26 cellular contexts compared by ENCODE assay signal in genomic region chr20:7022597-7022996, GRCh38.
"Had no signal": no experiment of that assay in that cellular context is flagged by ENCODE, and none has a peak within 500 bp of the region (broad histone marks: within the 10 kb centered on the region; RNA-seq: fewer than 3 reads in every experiment).

No MANE protein-coding gene starts in this region.

- ATAC-seq: natural killer cell; right lobe of liver; stimulated activated memory B cell treated with anti-CD40 and anti-IgM and Interleukin-4, amounts not matched to agents 10 μg/mL and 1 μg/mL and 100 μg/mL, for 72 hours; stimulated activated naive CD8-positive, alpha-beta T cell treated with anti-CD3 and anti-CD28 coated beads, Interleukin-15, amount 100 ng/mL, for 72 hours had no signal

- H3K27ac ChIP-seq: left ventricle myocardium inferior, ovary, right atrium auricular region, right lobe of liver, tibial nerve, vagina had no signal

- H3K36me3 ChIP-seq: left ventricle myocardium inferior, ovary, right atrium auricular region, right lobe of liver, tibial nerve, vagina had no signal

- H3K4me3 ChIP-seq: left ventricle myocardium inferior, lung, ovary, right atrium auricular region, right lobe of liver, smooth muscle cell, tibial nerve, vagina had no signal

- H3K27ac Mint-ChIP-seq: immature natural killer cell; mesothelial cell of epicardium; natural killer cell; nephron progenitor cell; progenitor cell of endocrine pancreas; stimulated activated memory B cell treated with anti-CD40 and anti-IgM and Interleukin-4, amounts not matched to agents 10 μg/mL and 1 μg/mL and 100 μg/mL, for 72 hours; stimulated activated naive CD8-positive, alpha-beta T cell treated with anti-CD3 and anti-CD28 coated beads, Interleukin-15, amount 100 ng/mL, for 72 hours; type B pancreatic cell had no signal

- H3K4me1 ChIP-seq: left ventricle myocardium inferior, right atrium auricular region, right lobe of liver, tibial nerve, vagina had no signal

- H3K27me3 Mint-ChIP-seq: naive B cell; progenitor cell of endocrine pancreas; stimulated activated memory B cell treated with anti-CD40 and anti-IgM and Interleukin-4, amounts not matched to agents 10 μg/mL and 1 μg/mL and 100 μg/mL, for 72 hours; stimulated activated naive CD8-positive, alpha-beta T cell treated with anti-CD3 and anti-CD28 coated beads, Interleukin-15, amount 100 ng/mL, for 72 hours had no signal

- H3K4me1 Mint-ChIP-seq: mesothelial cell of epicardium; naive B cell; natural killer cell; stimulated activated memory B cell treated with anti-CD40 and anti-IgM and Interleukin-4, amounts not matched to agents 10 μg/mL and 1 μg/mL and 100 μg/mL, for 72 hours; stimulated activated naive CD8-positive, alpha-beta T cell treated with anti-CD3 and anti-CD28 coated beads, Interleukin-15, amount 100 ng/mL, for 72 hours had no signal

- DNase-seq: hypothalamus; kidney; left ventricle myocardium inferior; mesendoderm; naive B cell; natural killer cell; nephron progenitor cell; ovary; right lobe of liver; stimulated activated CD4-positive, alpha-beta T cell treated with anti-CD3 and anti-CD28 coated beads, Interleukin-1b, Interleukin-23, amount 100 ng/mL, for 48 hours; stimulated activated CD4-positive, alpha-beta T cell treated with anti-CD3 and anti-CD28 coated beads, Interleukin-2, amount 100 ng/mL, for 48 hours; stimulated activated CD4-positive, alpha-beta T cell treated with anti-CD3 and anti-CD28 coated beads, Interleukin-4, amount 100 ng/mL, for 4 hours; stimulated activated CD8-positive, alpha-beta memory T cell treated with anti-CD3 and anti-CD28 coated beads, Interleukin-4, amount 100 ng/mL, for 48 hours; stimulated activated naive CD4-positive, alpha-beta T cell treated with Interleukin-2 at 50 U/mL for 16 hours; stimulated activated naive CD8-positive, alpha-beta T cell treated with anti-CD3 and anti-CD28 coated beads, Interleukin-15, amount 100 ng/mL, for 72 hours; substantia nigra had no signal

- H3K27me3 ChIP-seq: ovary, right atrium auricular region, right lobe of liver, tibial nerve, vagina had no signal

- H3K9me3 ChIP-seq: ovary, right atrium auricular region, right lobe of liver, vagina had no signal

- H3K4me3 Mint-ChIP-seq: immature natural killer cell; mesothelial cell of epicardium; naive B cell; natural killer cell; nephron progenitor cell; stimulated activated memory B cell treated with anti-CD40 and anti-IgM and Interleukin-4, amounts not matched to agents 10 μg/mL and 1 μg/mL and 100 μg/mL, for 72 hours; stimulated activated naive CD8-positive, alpha-beta T cell treated with anti-CD3 and anti-CD28 coated beads, Interleukin-15, amount 100 ng/mL, for 72 hours; type B pancreatic cell had no signal

- H3K36me3 Mint-ChIP-seq: immature natural killer cell; stimulated activated memory B cell treated with anti-CD40 and anti-IgM and Interleukin-4, amounts not matched to agents 10 μg/mL and 1 μg/mL and 100 μg/mL, for 72 hours; type B pancreatic cell had no signal
